ENCODE assay signal across 2 cellular contexts in the genomic region with DNA sequence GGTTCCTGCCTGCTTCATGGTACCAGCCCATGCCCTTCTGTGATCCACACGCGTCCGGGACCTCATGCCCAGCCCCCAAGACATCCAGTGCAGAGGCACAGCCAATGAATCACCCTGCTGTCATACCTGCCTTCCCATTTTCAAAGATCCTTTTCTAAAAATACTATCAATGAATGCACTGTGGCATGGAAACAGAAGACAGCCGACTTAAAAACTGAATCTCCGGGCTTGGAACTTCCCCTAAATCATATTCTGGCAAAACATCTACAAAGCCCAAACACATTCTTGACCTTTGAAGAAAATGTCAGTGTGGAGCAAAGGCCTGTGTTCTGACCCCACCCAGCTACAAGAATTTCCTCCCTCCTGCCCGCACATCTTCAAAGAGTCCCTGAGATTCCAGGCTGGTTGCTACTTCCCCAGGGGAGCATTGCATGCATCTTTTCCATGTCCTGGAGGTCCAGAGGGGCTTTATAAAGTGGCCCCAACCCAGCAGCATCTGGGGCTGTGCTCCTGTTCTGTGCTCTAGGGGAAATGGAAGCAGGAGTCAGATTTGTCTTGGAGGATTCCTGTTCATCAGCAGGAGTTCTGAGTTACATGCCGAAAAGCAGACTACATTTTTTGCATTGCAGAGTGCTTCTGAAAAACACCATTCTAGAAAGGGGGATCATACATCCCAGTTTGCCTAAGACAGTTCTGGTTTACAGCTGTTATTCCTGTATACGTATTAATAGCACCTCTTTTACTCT.
TF ChIP-seq lines count a peak whose summit lies in the region.

No MANE protein-coding gene starts in this region.

TF ChIP-seq in HepG2, 621 proteins besides CTCF, POLR2A, EP300 and RAD21 (continued from another document):
- TF ChIP-seq GLI4 (CRISPR knock-in tag; IDR thresholded peaks at IDR 0.05; ENCODE audit: borderline replicate concordance) (no peak), ZNF878 (CRISPR knock-in tag; IDR thresholded peaks at IDR 0.05) (no peak), MBD4 (IDR thresholded peaks at IDR 0.05; ENCODE audit: borderline replicate concordance, low read length) (no peak), FOSL2 (CRISPR knock-in tag; IDR thresholded peaks at IDR 0.05) (0 out of 2 replicates have a peak, but pooled peaks have one; percentile 1)

TF ChIP-seq in K562, 482 proteins besides CTCF, POLR2A, EP300 and RAD21:
- TF ChIP-seq, protein P1, sequence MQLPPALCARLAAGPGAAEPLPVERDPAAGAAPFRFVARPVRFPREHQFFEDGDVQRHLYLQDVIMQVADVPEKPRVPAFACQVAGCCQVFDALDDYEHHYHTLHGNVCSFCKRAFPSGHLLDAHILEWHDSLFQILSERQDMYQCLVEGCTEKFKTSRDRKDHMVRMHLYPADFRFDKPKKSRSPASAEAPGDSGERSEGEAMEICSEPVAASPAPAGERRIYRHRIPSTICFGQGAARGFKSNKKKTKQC (CRISPR knock-in tag; IDR thresholded peaks at IDR 0.05): no peak
- TF ChIP-seq NRF1 (conservative IDR thresholded peaks at IDR 0.05 in 1 of 2, IDR thresholded peaks at IDR 0.05 in 1 of 2) (peak; percentile 18 to 19; a peak in 3 of 4 replicates), FOSL1 (tag; conservative IDR thresholded peaks at IDR 0.05) (peak; percentile 27; the same call in 1 of the 2 replicates), ZNF778 (CRISPR knock-in tag; IDR thresholded peaks at IDR 0.05) (no peak)
- TF ChIP-seq, protein P2, sequence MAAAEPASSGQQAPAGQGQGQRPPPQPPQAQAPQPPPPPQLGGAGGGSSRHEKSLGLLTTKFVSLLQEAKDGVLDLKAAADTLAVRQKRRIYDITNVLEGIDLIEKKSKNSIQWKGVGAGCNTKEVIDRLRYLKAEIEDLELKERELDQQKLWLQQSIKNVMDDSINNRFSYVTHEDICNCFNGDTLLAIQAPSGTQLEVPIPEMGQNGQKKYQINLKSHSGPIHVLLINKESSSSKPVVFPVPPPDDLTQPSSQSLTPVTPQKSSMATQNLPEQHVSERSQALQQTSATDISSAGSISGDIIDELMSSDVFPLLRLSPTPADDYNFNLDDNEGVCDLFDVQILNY (CRISPR knock-in tag; IDR thresholded peaks at IDR 0.05): no peak
